ENCODE assay signal across 8 cellular contexts in genomic region chr3:168752339-168752738, GRCh38.
"Had no signal": no experiment of that assay in that cellular context is flagged by ENCODE, and none has a peak within 500 bp of the region (broad histone marks: within the 10 kb centered on the region; RNA-seq: fewer than 3 reads in every experiment).

No MANE protein-coding gene starts in this region.

- FAIRE-seq: HepG2, HTR-8/SVneo, K562 had no signal

- H3K4me3 Mint-ChIP-seq: IgD-negative memory B cell had no signal

- H3K27ac ChIP-seq: HL-60 had no signal

- H3K4me3 ChIP-seq: K562 had no signal

- H3K27me3 Mint-ChIP-seq: IgD-negative memory B cell had no signal

- H3K36me3 Mint-ChIP-seq: IgD-negative memory B cell had no signal

- H3K4me1 Mint-ChIP-seq: IgD-negative memory B cell had no signal

- DNase-seq: IMR-90, KBM-7, KG1 had no signal

- H3K27ac Mint-ChIP-seq: IgD-negative memory B cell had no signal
